In the genomic region with DNA sequence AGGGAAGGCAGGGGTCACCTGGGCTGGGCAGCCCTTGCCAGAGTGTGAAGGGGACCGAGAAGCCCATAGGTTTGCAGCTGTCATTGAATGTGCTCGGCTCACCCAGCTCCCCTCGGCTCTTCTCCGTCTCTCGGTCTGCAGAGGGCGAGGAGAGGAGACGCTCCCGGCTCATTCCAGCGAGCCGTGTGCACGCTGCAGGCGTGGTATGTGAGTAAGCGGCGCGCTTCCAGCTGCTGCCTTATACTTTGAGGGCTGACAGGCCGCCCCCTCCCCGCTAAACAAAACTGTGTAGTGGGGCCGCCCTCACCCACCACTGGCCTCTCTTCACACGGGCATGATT, we compare ENCODE assay signal across 1 cellular context.
TF ChIP-seq lines count a peak whose summit lies in the region.

No MANE protein-coding gene starts in this region.

TF ChIP-seq in K562, 482 proteins besides CTCF, POLR2A, EP300 and RAD21 (continued from another document):
- TF ChIP-seq, protein P1, sequence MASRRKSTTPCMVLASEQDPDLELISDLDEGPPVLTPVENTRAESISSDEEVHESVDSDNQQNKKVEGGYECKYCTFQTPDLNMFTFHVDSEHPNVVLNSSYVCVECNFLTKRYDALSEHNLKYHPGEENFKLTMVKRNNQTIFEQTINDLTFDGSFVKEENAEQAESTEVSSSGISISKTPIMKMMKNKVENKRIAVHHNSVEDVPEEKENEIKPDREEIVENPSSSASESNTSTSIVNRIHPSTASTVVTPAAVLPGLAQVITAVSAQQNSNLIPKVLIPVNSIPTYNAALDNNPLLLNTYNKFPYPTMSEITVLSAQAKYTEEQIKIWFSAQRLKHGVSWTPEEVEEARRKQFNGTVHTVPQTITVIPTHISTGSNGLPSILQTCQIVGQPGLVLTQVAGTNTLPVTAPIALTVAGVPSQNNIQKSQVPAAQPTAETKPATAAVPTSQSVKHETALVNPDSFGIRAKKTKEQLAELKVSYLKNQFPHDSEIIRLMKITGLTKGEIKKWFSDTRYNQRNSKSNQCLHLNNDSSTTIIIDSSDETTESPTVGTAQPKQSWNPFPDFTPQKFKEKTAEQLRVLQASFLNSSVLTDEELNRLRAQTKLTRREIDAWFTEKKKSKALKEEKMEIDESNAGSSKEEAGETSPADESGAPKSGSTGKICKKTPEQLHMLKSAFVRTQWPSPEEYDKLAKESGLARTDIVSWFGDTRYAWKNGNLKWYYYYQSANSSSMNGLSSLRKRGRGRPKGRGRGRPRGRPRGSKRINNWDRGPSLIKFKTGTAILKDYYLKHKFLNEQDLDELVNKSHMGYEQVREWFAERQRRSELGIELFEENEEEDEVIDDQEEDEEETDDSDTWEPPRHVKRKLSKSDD (conservative IDR thresholded peaks at IDR 0.05; ENCODE audit: low read length) = no peak
- TF ChIP-seq ATF7 (IDR thresholded peaks at IDR 0.05) (no peak), RFX1 (IDR thresholded peaks at IDR 0.05) (no peak), MTA1 (IDR thresholded peaks at IDR 0.05; ENCODE audit: borderline replicate concordance) (no peak), ZNF695 (CRISPR knock-in tag; IDR thresholded peaks at IDR 0.05) (no peak), SMAD4 (CRISPR knock-in tag; conservative IDR thresholded peaks at IDR 0.05) (no peak), CHD2 (IDR thresholded peaks at IDR 0.05; ENCODE audit: low read depth, low read length) (no peak)
- TF ChIP-seq, protein P2, sequence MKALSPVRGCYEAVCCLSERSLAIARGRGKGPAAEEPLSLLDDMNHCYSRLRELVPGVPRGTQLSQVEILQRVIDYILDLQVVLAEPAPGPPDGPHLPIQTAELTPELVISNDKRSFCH (CRISPR knock-in tag; IDR thresholded peaks at IDR 0.05) = no peak
- TF ChIP-seq, protein P2 (tag; IDR thresholded peaks at IDR 0.05) = no peak
